ENCODE assay signal across 16 cellular contexts in the genomic region with DNA sequence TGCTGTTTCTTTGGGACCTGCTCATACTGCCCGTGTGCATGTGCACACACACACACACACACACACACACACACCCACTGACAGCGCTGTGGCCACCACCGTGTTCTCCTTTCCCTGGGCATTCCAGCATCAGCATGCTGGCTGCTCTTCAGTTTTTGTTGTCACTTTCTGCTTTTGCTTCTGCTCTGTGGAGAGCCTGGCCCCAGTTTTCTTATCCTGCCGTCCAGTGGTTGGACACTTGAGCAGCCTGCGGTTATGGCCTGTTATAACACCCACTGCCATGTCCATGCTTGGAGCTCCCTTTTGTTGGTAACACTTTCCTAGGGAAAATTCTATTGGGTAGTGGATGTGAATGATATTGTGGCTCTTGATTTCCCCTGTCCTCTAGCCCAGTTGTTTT.
"Had no signal": no experiment of that assay in that cellular context is flagged by ENCODE, and none has a peak within 500 bp of the region (broad histone marks: within the 10 kb centered on the region; RNA-seq: fewer than 3 reads in every experiment).

No MANE protein-coding gene starts in this region.

- H3K27me3 ChIP-seq: MG63, SJCRH30 had no signal

- H3K9me3 ChIP-seq: MG63, SJCRH30 had no signal

- DNase-seq: KBM-7, MG63, NCI-H1092, NCI-H1105 treated with DMSO at 0.1 percent for 48 hours, NCI-H1417 treated with DMSO at 0.1 percent for 48 hours, NCI-H1930, NCI-H2081, NCI-H2107, NCI-H2227 treated with DMSO at 0.1 percent for 48 hours, NCI-H510A, NCI-H524 treated with DMSO at 0.1 percent for 48 hours, NCI-H774, RPMI8226, SHP77 treated with DMSO at 0.1 percent for 48 hours had no signal

- ATAC-seq: SK-N-SH treated with all-trans-retinoic acid at 6 μM for 48 hours had no signal

- H3K4me1 ChIP-seq: SJCRH30 had no signal

- H3K36me3 ChIP-seq: MG63, SJCRH30 had no signal

- H3K27ac ChIP-seq: SJCRH30 had no signal

- H3K4me3 ChIP-seq: MG63, SJCRH30 had no signal
